18 cellular contexts compared by ENCODE assay signal in the genomic region with DNA sequence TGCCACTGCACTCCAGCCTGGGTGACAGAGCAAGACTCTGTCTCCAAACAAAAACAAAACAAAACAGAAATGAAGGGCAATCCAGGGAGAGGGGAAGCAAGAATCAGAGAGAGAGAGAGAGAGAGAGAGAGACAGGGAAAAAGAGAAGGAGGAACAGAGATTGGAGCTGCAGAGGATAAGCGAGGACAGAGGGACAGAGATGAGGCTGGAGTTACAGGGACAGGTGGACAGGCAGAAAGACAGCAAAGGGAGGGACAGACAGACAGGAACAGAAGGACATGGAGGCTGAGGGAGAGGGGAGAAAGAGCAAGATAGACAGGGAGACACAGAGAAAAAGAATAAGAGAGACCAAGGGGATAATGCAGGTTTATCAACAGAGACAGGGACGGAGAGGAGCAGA. TPM values are rescaled to one million over a fixed set of nuclear protein-coding genes. Genes with fewer than 3 reads are reported as not detected.
"Had no signal": no experiment of that assay in that cellular context is flagged by ENCODE, and none has a peak within 500 bp of the region (broad histone marks: within the 10 kb centered on the region; RNA-seq: fewer than 3 reads in every experiment).

No MANE protein-coding gene starts in this region.

- H3K79me2 ChIP-seq: hepatocyte had no signal

- H3K9me3 ChIP-seq: colonic mucosa, gastrocnemius medialis, lower lobe of right lung, stomach, thoracic aorta had no signal

- ATAC-seq: gastrocnemius medialis; lower lobe of right lung; naive thymus-derived CD8-positive, alpha-beta T cell; T-cell had no signal

- H3K27ac Mint-ChIP-seq: activated B cell treated with CpG ODN at 0.5 μM for 24 hours; activated CD4-positive, alpha-beta T cell treated with anti-CD3 and anti-CD28 coated beads, Interleukin-2, amount 10 ng/mL, durations not matched to agents 7 days and 5 days; activated naive CD4-positive, alpha-beta T cell treated with anti-CD3 and anti-CD28 coated beads for 36 hours; T-cell had no signal

- H3K4me1 ChIP-seq: colonic mucosa, gastrocnemius medialis, lower lobe of right lung, stomach had no signal

- H2AFZ ChIP-seq: hepatocyte had no signal

- H3K4me3 Mint-ChIP-seq: activated B cell treated with CpG ODN at 0.5 μM for 24 hours; activated CD4-positive, alpha-beta T cell treated with anti-CD3 and anti-CD28 coated beads, Interleukin-2, amount 10 ng/mL, durations not matched to agents 7 days and 5 days; activated naive CD4-positive, alpha-beta T cell treated with anti-CD3 and anti-CD28 coated beads for 36 hours; naive thymus-derived CD8-positive, alpha-beta T cell; T-cell had no signal

- H3K27me3 ChIP-seq: colonic mucosa had no signal

- H3K27ac ChIP-seq: colonic mucosa, gastrocnemius medialis, hepatocyte, lower lobe of right lung, stomach, thoracic aorta had no signal

- H3K4me3 ChIP-seq: colonic mucosa, gastrocnemius medialis, hepatocyte, lower lobe of right lung, stomach, thoracic aorta had no signal

- H3K36me3 Mint-ChIP-seq: naive thymus-derived CD8-positive, alpha-beta T cell; T-cell had no signal

- H3K4me2 ChIP-seq: hepatocyte had no signal

- H3K36me3 ChIP-seq: colonic mucosa, gastrocnemius medialis, lower lobe of right lung, stomach, thoracic aorta had no signal

- DNase-seq: activated B cell treated with CpG ODN at 0.5 μM for 24 hours; activated CD4-positive, alpha-beta T cell treated with anti-CD3 and anti-CD28 coated beads, Interleukin-2, amount 10 ng/mL, durations not matched to agents 7 days and 5 days; activated CD8-positive, alpha-beta memory T cell treated with anti-CD3 and anti-CD28 coated beads for 24 hours; activated naive CD4-positive, alpha-beta T cell treated with anti-CD3 and anti-CD28 coated beads for 36 hours; colonic mucosa; gastrocnemius medialis; kidney glomerular epithelial cell; lower lobe of right lung; naive thymus-derived CD8-positive, alpha-beta T cell; stimulated activated CD4-positive, alpha-beta T cell treated with anti-CD3 and anti-CD28 coated beads, Interleukin-4, amount 100 ng/mL, for 24 hours; stomach; T-cell had no signal

- H3K9me3 Mint-ChIP-seq: activated B cell treated with CpG ODN at 0.5 μM for 24 hours; activated CD4-positive, alpha-beta T cell treated with anti-CD3 and anti-CD28 coated beads, Interleukin-2, amount 10 ng/mL, durations not matched to agents 7 days and 5 days; activated naive CD4-positive, alpha-beta T cell treated with anti-CD3 and anti-CD28 coated beads for 36 hours; naive thymus-derived CD8-positive, alpha-beta T cell; T-cell had no signal

RNA-seq across cellular contexts. Expression of a gene that starts 1.3 kb away (rescaled TPM):
- total RNA-seq: activated B cell treated with CpG ODN at 0.5 μM for 24 hours; activated CD4-positive, alpha-beta T cell treated with anti-CD3 and anti-CD28 coated beads, Interleukin-2, amount 10 ng/mL, durations not matched to agents 7 days and 5 days; activated naive CD4-positive, alpha-beta T cell treated with anti-CD3 and anti-CD28 coated beads for 36 hours; astrocyte; cardiac septum; colonic mucosa; gastrocnemius medialis; hepatocyte; lower lobe of right lung; mononuclear cell; naive thymus-derived CD8-positive, alpha-beta T cell; osteocyte; stomach; T-cell; thoracic aorta had no signal
- polyA plus RNA-seq: naive thymus-derived CD8-positive, alpha-beta T cell; stomach had no signal

RNA-seq across cellular contexts. Expression of a gene that starts 16.1 kb away (rescaled TPM):
- total RNA-seq: activated B cell treated with CpG ODN at 0.5 μM for 24 hours; activated CD4-positive, alpha-beta T cell treated with anti-CD3 and anti-CD28 coated beads, Interleukin-2, amount 10 ng/mL, durations not matched to agents 7 days and 5 days; activated naive CD4-positive, alpha-beta T cell treated with anti-CD3 and anti-CD28 coated beads for 36 hours; astrocyte; cardiac septum; colonic mucosa; gastrocnemius medialis; hepatocyte; lower lobe of right lung; mononuclear cell; naive thymus-derived CD8-positive, alpha-beta T cell; osteocyte; stomach; T-cell; thoracic aorta had no signal
- polyA plus RNA-seq: hepatocyte; naive thymus-derived CD8-positive, alpha-beta T cell; stomach had no signal

RNA-seq across cellular contexts. Expression of a gene that starts 38.6 kb away (rescaled TPM):
- total RNA-seq: activated B cell treated with CpG ODN at 0.5 μM for 24 hours; activated CD4-positive, alpha-beta T cell treated with anti-CD3 and anti-CD28 coated beads, Interleukin-2, amount 10 ng/mL, durations not matched to agents 7 days and 5 days; activated naive CD4-positive, alpha-beta T cell treated with anti-CD3 and anti-CD28 coated beads for 36 hours; astrocyte; cardiac septum; colonic mucosa; gastrocnemius medialis; hepatocyte; lower lobe of right lung; mononuclear cell; naive thymus-derived CD8-positive, alpha-beta T cell; osteocyte; stomach; T-cell; thoracic aorta had no signal
- polyA plus RNA-seq: hepatocyte; naive thymus-derived CD8-positive, alpha-beta T cell; stomach had no signal
